ENCODE assay signal across 14 cellular contexts in genomic region chrX:46310815-46311497, GRCh38.
DNase-seq lines count a peak whose midpoint lies in the region; ATAC-seq and TF ChIP-seq lines count a peak whose summit lies in the region.
"Had no signal": no experiment of that assay in that cellular context is flagged by ENCODE, and none has a peak within 500 bp of the region (broad histone marks: within the 10 kb centered on the region; RNA-seq: fewer than 3 reads in every experiment).

No MANE protein-coding gene starts in this region.

- no peak overlapping the region for H3K4me3 Mint-ChIP-seq in activated CD8-positive, alpha-beta memory T cell treated with anti-CD3 and anti-CD28 coated beads, Interleukin-2, amount 10 ng/mL, durations not matched to agents 7 days and 5 days
- H3K4me3 Mint-ChIP-seq in H9: no peak overlapping the region
- H3K4me3 Mint-ChIP-seq in neural progenitor cell: no peak overlapping the region
- H3K4me3 Mint-ChIP-seq: nephron progenitor cell had no signal

- H2BK120ac ChIP-seq in H9 (ENCODE audit: low read depth, low read length, poor library complexity, severe bottlenecking): no peak overlapping the region

- no peaks in the 10 kb centered on the region for H3K79me1 ChIP-seq in H9 (ENCODE audit: insufficient read depth, low read depth, low read length, poor library complexity, severe bottlenecking)

- no peak overlapping the region for H2AK5ac ChIP-seq in H9 (ENCODE audit: insufficient read length, low read length)

- H3K4me1 ChIP-seq in H9 (ENCODE audit: insufficient read depth, low read length) (peaks cover 5% of the 10 kb centered on the region; the same call in 1 of the 2 replicates), neural progenitor cell (peaks cover 12% of the 10 kb centered on the region)

- H3K9me3 ChIP-seq in H9 (ENCODE audit: control insufficient read depth, low read depth, low read length) (peaks cover 6% of the 10 kb centered on the region), neural progenitor cell (ENCODE audit: low read depth) (no peaks in the 10 kb centered on the region)

- H3K27me3 ChIP-seq in H9 (ENCODE audit: insufficient read depth, low read length) (no peaks in the 10 kb centered on the region), neural progenitor cell (no peaks in the 10 kb centered on the region)

- H3K79me2 ChIP-seq in H9 (ENCODE audit: insufficient read depth, low read length): no peaks in the 10 kb centered on the region
- no peaks in the 10 kb centered on the region for H3K79me2 ChIP-seq in neural progenitor cell (ENCODE audit: low read depth)

- peaks cover 5% of the 10 kb centered on the region for H3F3A ChIP-seq in neural progenitor cell (ENCODE audit: low read depth)

- no peaks in the 10 kb centered on the region for H3K36me3 Mint-ChIP-seq in activated CD8-positive, alpha-beta memory T cell treated with anti-CD3 and anti-CD28 coated beads, Interleukin-2, amount 10 ng/mL, durations not matched to agents 7 days and 5 days
- H3K36me3 Mint-ChIP-seq in H9 (ENCODE audit: insufficient read depth in 1 of 3, low read depth in 3 of 3) (peaks cover 5 to 9% (median 6%) of the 10 kb centered on the region in 3 experiments), neural progenitor cell (no peaks in the 10 kb centered on the region)

- no peak for DNase-seq in activated CD8-positive, alpha-beta memory T cell treated with anti-CD3 and anti-CD28 coated beads, Interleukin-2, amount 10 ng/mL, durations not matched to agents 7 days and 5 days
- no peak for DNase-seq in activated CD8-positive, alpha-beta memory T cell treated with anti-CD3 and anti-CD28 coated beads for 24 hours
- DNase-seq in H9 (no peak), RPMI7951 (ENCODE audit: low read depth) (peak; percentile 28), neural progenitor cell (ENCODE audit: low spot score) (no peak), dedifferentiated amniotic fluid mesenchymal stem cell (ENCODE audit: extremely low spot score) (no peak), OCI-M1 (lab: John Stamatoyannopoulos, UW) (no peak), NCI-H1436 treated with DMSO at 0.1 percent for 48 hours (lab: John Stamatoyannopoulos, UW) (no peak)
- DNase-seq: activated effector memory CD4-positive, alpha-beta T cell treated with Interleukin-2 at 50 U/mL for 16 hours; DND-41; kidney; nephron progenitor cell; stimulated activated CD8-positive, alpha-beta memory T cell treated with anti-CD3 and anti-CD28 coated beads, Interleukin-4, amount 100 ng/mL, for 48 hours had no signal

- ATAC-seq in activated CD8-positive, alpha-beta memory T cell treated with anti-CD3 and anti-CD28 coated beads, Interleukin-2, amount 10 ng/mL, durations not matched to agents 7 days and 5 days: no peak

- H3K4me2 ChIP-seq in H9 (ENCODE audit: insufficient read depth, insufficient read length, low read length) (peak overlapping the region; percentile 14), neural progenitor cell (no peak overlapping the region)

- H3K9ac ChIP-seq in H9 (ENCODE audit: extremely low read depth, insufficient read length, low read length): no peak overlapping the region
- H3K9ac ChIP-seq in neural progenitor cell: no peak overlapping the region

- no peaks in the 10 kb centered on the region for H3K9me3 Mint-ChIP-seq in activated CD8-positive, alpha-beta memory T cell treated with anti-CD3 and anti-CD28 coated beads, Interleukin-2, amount 10 ng/mL, durations not matched to agents 7 days and 5 days (ENCODE audit: low read depth)
- H3K9me3 Mint-ChIP-seq in H9: peaks cover 45 to 59% of the 10 kb centered on the region in 2 experiments
- peaks cover 15% of the 10 kb centered on the region for H3K9me3 Mint-ChIP-seq in neural progenitor cell

- no peak overlapping the region for H4K91ac ChIP-seq in H9 (ENCODE audit: insufficient read length, low read depth, low read length)

- H2BK5ac ChIP-seq in H9 (ENCODE audit: insufficient read length, low read length): no peak overlapping the region

- no peak overlapping the region for H3K4me3 ChIP-seq in neural progenitor cell
- H3K4me3 ChIP-seq: smooth muscle cell had no signal

- no peak overlapping the region for H2BK12ac ChIP-seq in H9 (ENCODE audit: insufficient read length, low read depth, low read length)

- no peak for TF ChIP-seq CTCF in H9 (conservative IDR thresholded peaks at IDR 0.05)
- no peak for TF ChIP-seq CTCF in neural progenitor cell (IDR thresholded peaks at IDR 0.05)

- no peak overlapping the region for H3K23ac ChIP-seq in H9 (ENCODE audit: insufficient read length, low read depth, low read length)

- no peaks in the 10 kb centered on the region for H3K23me2 ChIP-seq in H9 (ENCODE audit: insufficient read length, low read depth, low read length, poor library complexity, severe bottlenecking)

- no peak overlapping the region for H2AFZ ChIP-seq in H9 (ENCODE audit: low read length)
- H2AFZ ChIP-seq in neural progenitor cell (replicated peaks): peak overlapping the region; percentile 37

- no peaks in the 10 kb centered on the region for H3K27me3 Mint-ChIP-seq in activated CD8-positive, alpha-beta memory T cell treated with anti-CD3 and anti-CD28 coated beads, Interleukin-2, amount 10 ng/mL, durations not matched to agents 7 days and 5 days
- H3K27me3 Mint-ChIP-seq in H9 (ENCODE audit: low read depth) (peaks cover 13% of the 10 kb centered on the region), neural progenitor cell (ENCODE audit: insufficient read depth, low read depth) (peaks cover 8% of the 10 kb centered on the region)

- H4K20me1 ChIP-seq in H9 (ENCODE audit: control insufficient read depth, insufficient read depth, insufficient read length) (no peaks in the 10 kb centered on the region), neural progenitor cell (ENCODE audit: low read depth) (no peaks in the 10 kb centered on the region)

- no peak overlapping the region for H4K8ac ChIP-seq in H9 (replicated peaks; ENCODE audit: insufficient read length, low read depth, low read length)

- H2BK20ac ChIP-seq in H9 (ENCODE audit: low read depth, low read length, poor library complexity, severe bottlenecking): no peak overlapping the region

- peak overlapping the region; percentile 63 for H3K27ac ChIP-seq in H9 (ENCODE audit: insufficient read length, low read depth, low read length)
- no peak overlapping the region for H3K27ac ChIP-seq in neural progenitor cell

- no peak overlapping the region for H3K18ac ChIP-seq in H9 (ENCODE audit: insufficient read length, low read depth, low read length)

- no peak overlapping the region for H3K4ac ChIP-seq in H9 (ENCODE audit: low read depth, low read length)

- H3K27ac Mint-ChIP-seq in activated CD8-positive, alpha-beta memory T cell treated with anti-CD3 and anti-CD28 coated beads, Interleukin-2, amount 10 ng/mL, durations not matched to agents 7 days and 5 days: peak overlapping the region; percentile 24
- H3K27ac Mint-ChIP-seq in H9 (peak overlapping the region in 1 of 3 experiments; percentile 82; a peak in 1 of 7 replicates), neural progenitor cell (no peak overlapping the region)
- H3K27ac Mint-ChIP-seq: nephron progenitor cell had no signal

- CTCF ChIA-PET in activated CD8-positive, alpha-beta memory T cell treated with anti-CD3 and anti-CD28 coated beads, Interleukin-2, amount 10 ng/mL, durations not matched to agents 7 days and 5 days (lab: Charles Lee): no interaction called here

- H3T11ph ChIP-seq in H9 (ENCODE audit: low read length): no peak overlapping the region

- no peak overlapping the region for H3K56ac ChIP-seq in H9 (ENCODE audit: insufficient read length, low read depth, low read length)

- H2BK15ac ChIP-seq in H9 (ENCODE audit: low read depth, low read length): no peak overlapping the region

- H3K14ac ChIP-seq in H9 (ENCODE audit: insufficient read depth, low read length): no peak overlapping the region

- H3K36me3 ChIP-seq in neural progenitor cell: no peaks in the 10 kb centered on the region

- no peak overlapping the region for H4K5ac ChIP-seq in H9 (ENCODE audit: insufficient read length, low read depth, low read length)

- no CpG with 5 or more reads among the region's 4 CpGs for WGBS in H9 (ENCODE audit: extremely low coverage, insufficient read length, low lambda C conversion rate)

- H3K4me1 Mint-ChIP-seq in activated CD8-positive, alpha-beta memory T cell treated with anti-CD3 and anti-CD28 coated beads, Interleukin-2, amount 10 ng/mL, durations not matched to agents 7 days and 5 days: peaks cover 5% of the 10 kb centered on the region
- H3K4me1 Mint-ChIP-seq in H9 (peaks cover 22 to 38% of the 10 kb centered on the region in 2 experiments), neural progenitor cell (peaks cover 10% of the 10 kb centered on the region)
